In genomic region chr1:155218854-155219591, GRCh38 we compare ENCODE assay signal across 9 cellular contexts. TPM values are rescaled to one million over a fixed set of nuclear protein-coding genes. Genes with fewer than 3 reads are reported as not detected.
A peak's percentile ranks its signal among the peaks of the same experiment; 100 is the strongest.
DNase-seq lines count a peak whose midpoint lies in the region; ATAC-seq and TF ChIP-seq lines count a peak whose summit lies in the region.
"Had no signal": no experiment of that assay in that cellular context is flagged by ENCODE, and none has a peak within 500 bp of the region (broad histone marks: within the 10 kb centered on the region; RNA-seq: fewer than 3 reads in every experiment).

No MANE protein-coding gene starts in this region.

- H3K4me1 Mint-ChIP-seq in Caco-2 (ENCODE audit: low read depth, unreplicated experiment): peaks cover 10% of the 10 kb centered on the region

- ATAC-seq in SK-N-SH treated with all-trans-retinoic acid at 6 μM for 48 hours (peak; percentile 76), HG02885 (IDR thresholded peaks at IDR 0.05; ENCODE audit: poor library complexity, unreplicated experiment) (no peak), HG03342 (IDR thresholded peaks at IDR 0.05; ENCODE audit: unreplicated experiment) (no peak)

- peaks cover 5% of the 10 kb centered on the region for H3K4me1 ChIP-seq in Caco-2
- 0 out of 2 replicates have a peak, but pooled peaks cover 2% of the 10 kb centered on the region for H3K4me1 ChIP-seq in HUES6 (ENCODE audit: control insufficient read depth, insufficient read depth, low read length)
- peaks cover 0 to 4% of the 10 kb centered on the region in 2 donors for H3K4me1 ChIP-seq in muscle layer of duodenum (ENCODE audit: control insufficient read depth in 1 of 2, insufficient read depth in 2 of 2, low read length in 2 of 2)

- H3K36me3 ChIP-seq in Caco-2 (ENCODE audit: control insufficient read depth, insufficient read depth, low read length) (no peaks in the 10 kb centered on the region; the same call in 1 of the 2 replicates), HUES6 (ENCODE audit: control insufficient read depth, insufficient read depth, low read length) (peaks cover 9% of the 10 kb centered on the region), muscle layer of duodenum (ENCODE audit: control insufficient read depth in 1 of 2, insufficient read depth in 2 of 2, low read length in 2 of 2) (peaks cover 0 to 6% of the 10 kb centered on the region in 2 donors)

- POLR2A ChIA-PET in Caco-2 (lab: Charles Lee): interaction anchor here (0.8 kb wide), 1 partner anchor 10 kb away, joined by 4 read pairs; no protein-coding TSS in a partner anchor

- H3K27me3 ChIP-seq in Caco-2 (replicated peaks; ENCODE audit: control insufficient read depth, insufficient read depth, low read length) (no peaks in the 10 kb centered on the region), HUES6 (ENCODE audit: control insufficient read depth, insufficient read depth, low read length) (no peaks in the 10 kb centered on the region), muscle layer of duodenum (ENCODE audit: low read depth, low read length) (no peaks in the 10 kb centered on the region)

- no peak overlapping the region for H3K9ac ChIP-seq in HUES6 (ENCODE audit: low read length)

- no peaks in the 10 kb centered on the region for H3K9me3 Mint-ChIP-seq in Caco-2 (ENCODE audit: unreplicated experiment)
- H3K9me3 Mint-ChIP-seq: IgD-negative memory B cell had no signal

- peak overlapping the region; percentile 47 for H3K27ac Mint-ChIP-seq in Caco-2 (ENCODE audit: unreplicated experiment)

- no peak overlapping the region for H3K27ac ChIP-seq in HUES6 (ENCODE audit: low read depth, low read length)
- peak overlapping the region; percentile 85 for H3K27ac ChIP-seq in epithelial cell of prostate
- no peak overlapping the region for H3K27ac ChIP-seq in muscle layer of duodenum (ENCODE audit: low read length)

- intact Hi-C loops in Caco-2 (cut with micrococcal nuclease; ENCODE audit: unreplicated experiment): no loop called here

- H3K9me3 ChIP-seq in Caco-2 (no peaks in the 10 kb centered on the region), HUES6 (ENCODE audit: control insufficient read depth, insufficient read depth, low read depth, low read length) (no peaks in the 10 kb centered on the region), muscle layer of duodenum (ENCODE audit: control insufficient read depth in 1 of 2, low read length in 2 of 2) (no peaks in the 10 kb centered on the region)

- TF ChIP-seq CTCF in Caco-2 (IDR thresholded peaks at IDR 0.05; ENCODE audit: insufficient read depth in 1 of 2, low read depth in 1 of 2, low read length in 1 of 2, severe bottlenecking in 1 of 2, unreplicated experiment in 1 of 2) (no peak), GM10266 (IDR thresholded peaks at IDR 0.05; ENCODE audit: control insufficient read depth, insufficient read depth, low read depth, missing control alignments) (no peak)

- H3K4me3 ChIP-seq in Caco-2 (ENCODE audit: low read depth, low read length) (peak overlapping the region; percentile 29), HUES6 (ENCODE audit: low read depth, low read length) (peak overlapping the region; percentile 40; the same call in 1 of the 2 replicates), muscle layer of duodenum (ENCODE audit: low read depth in 1 of 2, low read length in 2 of 2) (peak overlapping the region; percentile 26 to 35)

- DNase-seq in Caco-2 (peak; percentile 64 to 68), epithelial cell of prostate (ENCODE audit: low read depth, low spot score) (no peak), GM10266 (ENCODE audit: extremely low spot score) (no peak)

- peak overlapping the region; percentile 66 for H3K4me3 Mint-ChIP-seq in Caco-2 (ENCODE audit: unreplicated experiment)

- CTCF ChIA-PET in Caco-2 (lab: Charles Lee): interaction anchor here (0.9 to 1.5 kb wide), 3 partner anchors 12 to 32 kb away, joined by 3 to 4 read pairs (median 4); no protein-coding TSS in a partner anchor

- no TSS peak for BruUV-seq in Caco-2 (replicated peaks; lab: Mats Ljungman, UMichigan)

- no peaks in the 10 kb centered on the region for H3K27me3 Mint-ChIP-seq in Caco-2 (ENCODE audit: insufficient read depth, unreplicated experiment)
- H3K27me3 Mint-ChIP-seq: IgD-negative memory B cell had no signal

- H3K36me3 Mint-ChIP-seq in Caco-2 (ENCODE audit: insufficient read depth, unreplicated experiment): peaks cover 9% of the 10 kb centered on the region
- H3K36me3 Mint-ChIP-seq: IgD-negative memory B cell had no signal

TF ChIP-seq in SK-N-SH treated with all-trans-retinoic acid at 6 μM for 48 hours, 23 proteins besides CTCF, POLR2A, EP300 and RAD21:
- TF ChIP-seq PATZ1 (CRISPR knock-in tag; IDR thresholded peaks at IDR 0.05; ENCODE audit: borderline replicate concordance) (no peak), TCF4 (CRISPR knock-in tag; IDR thresholded peaks at IDR 0.05; ENCODE audit: borderline replicate concordance) (no peak), ZNF8 (CRISPR knock-in tag; IDR thresholded peaks at IDR 0.05) (no peak), ARNTL (CRISPR knock-in tag; IDR thresholded peaks at IDR 0.05; ENCODE audit: borderline replicate concordance, low read depth) (no peak), ZNF70 (CRISPR knock-in tag; IDR thresholded peaks at IDR 0.05) (no peak), CSDC2 (CRISPR knock-in tag; IDR thresholded peaks at IDR 0.05) (no peak), ISL1 (CRISPR knock-in tag; IDR thresholded peaks at IDR 0.05) (no peak), ZFP30 (CRISPR knock-in tag; IDR thresholded peaks at IDR 0.05) (no peak)
- TF ChIP-seq, protein P1, sequence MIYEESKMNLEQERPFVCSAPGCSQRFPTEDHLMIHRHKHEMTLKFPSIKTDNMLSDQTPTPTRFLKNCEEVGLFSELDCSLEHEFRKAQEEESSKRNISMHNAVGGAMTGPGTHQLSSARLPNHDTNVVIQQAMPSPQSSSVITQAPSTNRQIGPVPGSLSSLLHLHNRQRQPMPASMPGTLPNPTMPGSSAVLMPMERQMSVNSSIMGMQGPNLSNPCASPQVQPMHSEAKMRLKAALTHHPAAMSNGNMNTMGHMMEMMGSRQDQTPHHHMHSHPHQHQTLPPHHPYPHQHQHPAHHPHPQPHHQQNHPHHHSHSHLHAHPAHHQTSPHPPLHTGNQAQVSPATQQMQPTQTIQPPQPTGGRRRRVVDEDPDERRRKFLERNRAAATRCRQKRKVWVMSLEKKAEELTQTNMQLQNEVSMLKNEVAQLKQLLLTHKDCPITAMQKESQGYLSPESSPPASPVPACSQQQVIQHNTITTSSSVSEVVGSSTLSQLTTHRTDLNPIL (CRISPR knock-in tag; IDR thresholded peaks at IDR 0.05; ENCODE audit: low read depth): no peak
- TF ChIP-seq, protein P2, sequence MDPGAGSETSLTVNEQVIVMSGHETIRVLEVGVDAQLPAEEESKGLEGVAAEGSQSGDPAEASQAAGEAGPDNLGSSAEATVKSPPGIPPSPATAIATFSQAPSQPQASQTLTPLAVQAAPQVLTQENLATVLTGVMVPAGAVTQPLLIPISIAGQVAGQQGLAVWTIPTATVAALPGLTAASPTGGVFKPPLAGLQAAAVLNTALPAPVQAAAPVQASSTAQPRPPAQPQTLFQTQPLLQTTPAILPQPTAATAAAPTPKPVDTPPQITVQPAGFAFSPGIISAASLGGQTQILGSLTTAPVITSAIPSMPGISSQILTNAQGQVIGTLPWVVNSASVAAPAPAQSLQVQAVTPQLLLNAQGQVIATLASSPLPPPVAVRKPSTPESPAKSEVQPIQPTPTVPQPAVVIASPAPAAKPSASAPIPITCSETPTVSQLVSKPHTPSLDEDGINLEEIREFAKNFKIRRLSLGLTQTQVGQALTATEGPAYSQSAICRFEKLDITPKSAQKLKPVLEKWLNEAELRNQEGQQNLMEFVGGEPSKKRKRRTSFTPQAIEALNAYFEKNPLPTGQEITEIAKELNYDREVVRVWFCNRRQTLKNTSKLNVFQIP (CRISPR knock-in tag; IDR thresholded peaks at IDR 0.05; ENCODE audit: borderline replicate concordance, low read depth): no peak

RNA-seq across cellular contexts. Expression of gene MTX1, which starts 10.5 kb away (rescaled TPM):
- total RNA-seq in Caco-2 (2022): 64.9 and 65.3 TPM in 2 replicates

RNA-seq across cellular contexts. Expression of gene THBS3, which starts 11.3 kb away (rescaled TPM):
- total RNA-seq in Caco-2 (2022): 6.2 and 7.4 TPM in 2 replicates

RNA-seq across cellular contexts. Expression of gene ENTREP3, which starts 36.3 kb away (rescaled TPM):
- total RNA-seq in Caco-2 (2022): 33.1 and 36.6 TPM in 2 replicates

RNA-seq across cellular contexts. Expression of gene SCAMP3, which starts 43.1 kb away (rescaled TPM):
- 53.4 and 55.9 TPM in 2 replicates for total RNA-seq in Caco-2 (2022)

RNA-seq across cellular contexts. Expression of gene TRIM46, which starts 45.4 kb away (rescaled TPM):
- total RNA-seq in Caco-2 (2022): 0.11 TPM in 1 of 2 replicates, not detected in the other

Comparison
In these comparisons a context has a peak if more than half of its experiments do, and no peak if none do; other contexts are left out.
1. DNase-seq: peak in Caco-2 (2 of 2); none in epithelial cell of prostate (single experiment) and GM10266 (single experiment).
2. Peak in every context shown above with its lines, with median percentiles within 50 percentile points of each other: H3K4me3 ChIP-seq.